15 cellular contexts compared by ENCODE assay signal in the genomic region with DNA sequence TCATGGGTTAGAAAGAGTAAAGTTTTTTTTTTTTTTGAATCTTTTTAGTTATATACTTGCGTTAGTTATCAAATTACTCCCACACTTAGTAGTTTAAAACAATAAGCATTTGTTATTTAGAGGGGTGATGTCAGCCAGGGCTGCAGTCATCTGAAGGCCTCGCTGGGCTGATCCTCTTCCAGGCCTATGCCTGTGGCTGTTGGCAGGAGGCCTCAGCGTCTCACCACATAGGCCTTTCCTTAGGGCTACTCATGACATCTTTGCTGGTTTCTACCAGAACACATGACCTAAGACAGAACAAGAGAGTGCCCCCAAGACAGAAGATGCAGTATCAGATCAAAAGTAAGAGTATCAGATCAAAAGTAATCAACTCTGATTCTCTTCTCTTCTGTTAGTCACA.
A peak's percentile ranks its signal among the peaks of the same experiment; 100 is the strongest.
DNase-seq lines count a peak whose midpoint lies in the region; ATAC-seq and TF ChIP-seq lines count a peak whose summit lies in the region.
"Had no signal": no experiment of that assay in that cellular context is flagged by ENCODE, and none has a peak within 500 bp of the region (broad histone marks: within the 10 kb centered on the region; RNA-seq: fewer than 3 reads in every experiment).

No MANE protein-coding gene starts in this region.

- ATAC-seq in Right ventricle myocardium inferior (peak; percentile 63), GM19351 (IDR thresholded peaks at IDR 0.05; ENCODE audit: unreplicated experiment) (no peak)
- ATAC-seq: activated T-cell treated with anti-CD3 and anti-CD28 coated beads, Interleukin-2, amount 50 U/mL, for 72 hours had no signal

- intact Hi-C loops in Right ventricle myocardium inferior (cut with DNase I): no loop called here
- intact Hi-C loops in cardiac septum (cut with DNase I): no loop called here
- intact Hi-C loops in prostate gland (cut with DNase I): no loop called here

- no peaks in the 10 kb centered on the region for H3K4me1 ChIP-seq in prostate gland (replicated peaks)

- WGBS in prostate gland: 90% methylated on average over 3 of the region's 3 CpGs

- H3K27me3 ChIP-seq in prostate gland (replicated peaks; ENCODE audit: insufficient read depth): no peaks in the 10 kb centered on the region

- H3K9me3 ChIP-seq in prostate gland: no peaks in the 10 kb centered on the region

- DNase-seq in Right ventricle myocardium inferior (ENCODE audit: missing footprints): no peak
- DNase-seq in cardiac septum (ENCODE audit: low spot score): no peak
- peak; percentile 66 for DNase-seq in dedifferentiated amniotic fluid mesenchymal stem cell (ENCODE audit: extremely low spot score)
- DNase-seq in iris pigment epithelial cell (ENCODE audit: low read depth): peak; percentile 40
- DNase-seq in activated effector memory CD4-positive, alpha-beta T cell treated with Interleukin-2 at 50 U/mL for 16 hours: no peak
- no peak for DNase-seq in GF-D8 (lab: John Stamatoyannopoulos, UW)
- DNase-seq in prostate gland (ENCODE audit: low spot score): no peak
- DNase-seq: activated CD4-positive, alpha-beta T cell treated with anti-CD3 and anti-CD28 coated beads, Interleukin-2, amount 10 ng/mL, durations not matched to agents 7 days and 5 days; activated T-cell treated with anti-CD3 and anti-CD28 coated beads, Interleukin-2, amount 50 U/mL, for 72 hours; effector CD4-positive, alpha-beta T cell; KBM-7; NCI-H146; NCI-H526; T-helper 9 cell had no signal

- H3K36me3 ChIP-seq in prostate gland: no peaks in the 10 kb centered on the region

- no peak for TF ChIP-seq POLR2A in prostate gland (IDR thresholded peaks at IDR 0.05)

- H3K27ac ChIP-seq in prostate gland: no peak overlapping the region

- no peak overlapping the region for H3K4me3 ChIP-seq in prostate gland

- no peak for TF ChIP-seq CTCF in prostate gland (IDR thresholded peaks at IDR 0.05)

Comparison
In these comparisons a context has a peak if more than half of its experiments do, and no peak if none do; other contexts are left out.
1. DNase-seq: peak in dedifferentiated amniotic fluid mesenchymal stem cell (single experiment) and iris pigment epithelial cell (single experiment); none in Right ventricle myocardium inferior (single experiment), cardiac septum (single experiment), activated effector memory CD4-positive, alpha-beta T cell treated with Interleukin-2 at 50 U/mL for 16 hours (single experiment), GF-D8 (single experiment) and prostate gland (single experiment).